1 cellular context compared by ENCODE assay signal in genomic region chr15:88465633-88466219, GRCh38.
TF ChIP-seq lines count a peak whose summit lies in the region.

No MANE protein-coding gene starts in this region.

TF ChIP-seq in HepG2, 621 proteins besides CTCF, POLR2A, EP300 and RAD21 (continued from another document and continues in another):
- TF ChIP-seq RERE (CRISPR knock-in tag; IDR thresholded peaks at IDR 0.05; ENCODE audit: low read depth) = peak; percentile 60; the same call in 1 of the 2 replicates
- 0 out of 2 replicates have a peak, but pooled peaks have one; percentile 54 for TF ChIP-seq SNAPC2 (CRISPR knock-in tag; IDR thresholded peaks at IDR 0.05)
- peak; percentile 72; the same call in 1 of the 2 replicates for TF ChIP-seq ZBTB20 (CRISPR knock-in tag; IDR thresholded peaks at IDR 0.05; ENCODE audit: borderline replicate concordance, low read depth)
- peak; percentile 85 for TF ChIP-seq TCF7 (IDR thresholded peaks at IDR 0.05; ENCODE audit: low read depth)
- no peak for TF ChIP-seq ZNF713 (CRISPR knock-in tag; IDR thresholded peaks at IDR 0.05)
- TF ChIP-seq ZNF367 (CRISPR knock-in tag; IDR thresholded peaks at IDR 0.05; ENCODE audit: borderline replicate concordance) = no peak
- TF ChIP-seq RAD51 (IDR thresholded peaks at IDR 0.05; ENCODE audit: borderline replicate concordance) = no peak
- TF ChIP-seq ZNF572 (CRISPR knock-in tag; IDR thresholded peaks at IDR 0.05) = no peak
- peak; percentile 55; the same call in 1 of the 2 replicates for TF ChIP-seq MIXL1 (CRISPR knock-in tag; IDR thresholded peaks at IDR 0.05)
- TF ChIP-seq PLRG1 (conservative IDR thresholded peaks at IDR 0.05) = no peak
- TF ChIP-seq NR2F2 (IDR thresholded peaks at IDR 0.05; ENCODE audit: borderline replicate concordance, low read depth) = peak; percentile 90
- 0 out of 2 replicates have a peak, but pooled peaks have one; percentile 20 for TF ChIP-seq ZNF12 (CRISPR knock-in tag; IDR thresholded peaks at IDR 0.05)
- TF ChIP-seq ZFP82 (CRISPR knock-in tag; IDR thresholded peaks at IDR 0.05; ENCODE audit: borderline replicate concordance) = no peak
- no peak for TF ChIP-seq ZKSCAN5 (CRISPR knock-in tag; IDR thresholded peaks at IDR 0.05)
- TF ChIP-seq ZNF550 (CRISPR knock-in tag; IDR thresholded peaks at IDR 0.05; ENCODE audit: borderline replicate concordance) = no peak
- TF ChIP-seq EHMT2 (IDR thresholded peaks at IDR 0.05; ENCODE audit: borderline replicate concordance, low read depth, low read length) = peak; percentile 70
- no peak for TF ChIP-seq ZXDC (CRISPR knock-in tag; IDR thresholded peaks at IDR 0.05)
- TF ChIP-seq MED1 (CRISPR knock-in tag; IDR thresholded peaks at IDR 0.05) = peak; percentile 92
- 0 out of 2 replicates have a peak, but pooled peaks have one; percentile 65 for TF ChIP-seq ZNF331 (CRISPR knock-in tag; IDR thresholded peaks at IDR 0.05)
- TF ChIP-seq ZNF136 (CRISPR knock-in tag; IDR thresholded peaks at IDR 0.05; ENCODE audit: low read depth) = no peak
- TF ChIP-seq IKZF4 (CRISPR knock-in tag; IDR thresholded peaks at IDR 0.05; ENCODE audit: borderline replicate concordance, low read depth, not compliant biosample characterization) = no peak
- no peak for TF ChIP-seq ZNF501 (CRISPR knock-in tag; IDR thresholded peaks at IDR 0.05)
- TF ChIP-seq ZSCAN30 (CRISPR knock-in tag; IDR thresholded peaks at IDR 0.05) = no peak
- no peak for TF ChIP-seq REPIN1 (CRISPR knock-in tag; IDR thresholded peaks at IDR 0.05; ENCODE audit: borderline replicate concordance, low read depth)
- TF ChIP-seq SMARCE1 (IDR thresholded peaks at IDR 0.05; ENCODE audit: borderline replicate concordance) = no peak
- TF ChIP-seq ZNF766 (CRISPR knock-in tag; IDR thresholded peaks at IDR 0.05; ENCODE audit: borderline replicate concordance) = no peak
- TF ChIP-seq SIN3B (IDR thresholded peaks at IDR 0.05; ENCODE audit: low read length) = no peak
- no peak for TF ChIP-seq MYC (CRISPR knock-in tag; IDR thresholded peaks at IDR 0.05; ENCODE audit: borderline replicate concordance)
- peak; percentile 93 for TF ChIP-seq ZSCAN9 (CRISPR knock-in tag; IDR thresholded peaks at IDR 0.05; ENCODE audit: borderline replicate concordance)
- no peak; the same call in 1 of the 2 replicates for TF ChIP-seq ZBTB10 (CRISPR knock-in tag; IDR thresholded peaks at IDR 0.05; ENCODE audit: borderline replicate concordance)
- TF ChIP-seq ARID5B (CRISPR knock-in tag; IDR thresholded peaks at IDR 0.05) = peak; percentile 96
- no peak for TF ChIP-seq ZNF619 (CRISPR knock-in tag; IDR thresholded peaks at IDR 0.05)
- no peak for TF ChIP-seq MTF1 (CRISPR knock-in tag; IDR thresholded peaks at IDR 0.05)
- TF ChIP-seq HMG20B (CRISPR knock-in tag; conservative IDR thresholded peaks at IDR 0.05) = no peak
- TF ChIP-seq ZZZ3 (CRISPR knock-in tag; IDR thresholded peaks at IDR 0.05; ENCODE audit: borderline replicate concordance) = 0 out of 2 replicates have a peak, but pooled peaks have one; percentile 35
- TF ChIP-seq TERF1 (CRISPR knock-in tag; IDR thresholded peaks at IDR 0.05) = no peak
- TF ChIP-seq ZNF512 (CRISPR knock-in tag; IDR thresholded peaks at IDR 0.05) = no peak
- TF ChIP-seq MLXIP (CRISPR knock-in tag; IDR thresholded peaks at IDR 0.05; ENCODE audit: borderline replicate concordance) = no peak
